Comparison of ENCODE assay signal across 22 cellular contexts in genomic region chr2:39581866-39582265, GRCh38.
"Had no signal": no experiment of that assay in that cellular context is flagged by ENCODE, and none has a peak within 500 bp of the region (broad histone marks: within the 10 kb centered on the region; RNA-seq: fewer than 3 reads in every experiment).

No MANE protein-coding gene starts in this region.

- H3K27ac ChIP-seq: colonic mucosa, coronary artery, dorsolateral prefrontal cortex, epithelial cell of prostate, esophagus muscularis mucosa, esophagus squamous epithelium, foreskin keratinocyte, gastrocnemius medialis, gastroesophageal sphincter, heart left ventricle had no signal

- DNase-seq: colonic mucosa; cortex of kidney; dermis blood vessel endothelial cell; dorsolateral prefrontal cortex; effector CD4-positive, alpha-beta T cell; effector CD8-positive, alpha-beta T cell; effector memory CD4-positive, alpha-beta T cell; effector memory CD8-positive, alpha-beta T cell; endodermal cell; erythroblast; esophagus squamous epithelium; foreskin fibroblast; foreskin keratinocyte; gastrocnemius medialis; glutamatergic neuron; head of caudate nucleus; heart left ventricle had no signal

- H3K27me3 ChIP-seq: colonic mucosa, dorsolateral prefrontal cortex, esophagus muscularis mucosa, esophagus squamous epithelium, foreskin keratinocyte, gastrocnemius medialis, gastroesophageal sphincter, heart left ventricle had no signal

- ATAC-seq: effector memory CD8-positive, alpha-beta T cell; esophagus mucosa; foreskin keratinocyte; gastrocnemius medialis; gastroesophageal sphincter; heart left ventricle had no signal

- H3K4me1 ChIP-seq: colonic mucosa, esophagus muscularis mucosa, esophagus squamous epithelium, foreskin keratinocyte, gastrocnemius medialis, gastroesophageal sphincter had no signal

- H3K9me3 ChIP-seq: colonic mucosa, gastrocnemius medialis had no signal

- H3K36me3 ChIP-seq: colonic mucosa, esophagus muscularis mucosa, esophagus squamous epithelium, gastrocnemius medialis, gastroesophageal sphincter, heart left ventricle had no signal

- H3K4me3 ChIP-seq: colonic mucosa, coronary artery, dorsolateral prefrontal cortex, esophagus muscularis mucosa, esophagus squamous epithelium, gastrocnemius medialis, gastroesophageal sphincter, heart left ventricle had no signal
